In genomic region chr10:124748206-124748605, GRCh38 we compare ENCODE assay signal across 1 cellular context.
TF ChIP-seq lines count a peak whose summit lies in the region.

No MANE protein-coding gene starts in this region.

TF ChIP-seq in H1, 55 proteins besides CTCF, POLR2A, EP300 and RAD21:
- TF ChIP-seq JUND (IDR thresholded peaks at IDR 0.05; ENCODE audit: low read length) (no peak), ATF3 (IDR thresholded peaks at IDR 0.05; ENCODE audit: insufficient read depth, low read depth, low read length) (no peak), KDM4A (IDR thresholded peaks at IDR 0.05; ENCODE audit: low read depth, low read length, severe bottlenecking) (no peak), CREB1 (IDR thresholded peaks at IDR 0.05) (no peak), NRF1 (IDR thresholded peaks at IDR 0.05; ENCODE audit: low read depth, low read length) (no peak), E2F6 (IDR thresholded peaks at IDR 0.05) (no peak), EZH2 (IDR thresholded peaks at IDR 0.05; ENCODE audit: low read depth, low read length, severe bottlenecking) (no peak), ASH2L (IDR thresholded peaks at IDR 0.05; ENCODE audit: low read length) (no peak), SP1 (IDR thresholded peaks at IDR 0.05; ENCODE audit: low read depth, low read length) (no peak), ZNF274 (IDR thresholded peaks at IDR 0.05; ENCODE audit: borderline replicate concordance, extremely low read depth, low read length) (no peak), KDM1A (IDR thresholded peaks at IDR 0.05; ENCODE audit: borderline replicate concordance, low read length) (no peak), SIRT6 (IDR thresholded peaks at IDR 0.05; ENCODE audit: low read length) (no peak), POU5F1 (IDR thresholded peaks at IDR 0.05; ENCODE audit: low read depth, low read length) (no peak), EGR1 (IDR thresholded peaks at IDR 0.05; ENCODE audit: borderline replicate concordance, low read depth, low read length) (no peak), CHD2 (IDR thresholded peaks at IDR 0.05; ENCODE audit: low read length) (no peak), SAP30 (IDR thresholded peaks at IDR 0.05; ENCODE audit: insufficient read depth, insufficient replicate concordance, low read length) (no peak), HDAC2 (IDR thresholded peaks at IDR 0.05; ENCODE audit: borderline replicate concordance in 1 of 2, low read depth in 2 of 2, low read length in 2 of 2) (no peak)
